8 cellular contexts compared by ENCODE assay signal in the genomic region with DNA sequence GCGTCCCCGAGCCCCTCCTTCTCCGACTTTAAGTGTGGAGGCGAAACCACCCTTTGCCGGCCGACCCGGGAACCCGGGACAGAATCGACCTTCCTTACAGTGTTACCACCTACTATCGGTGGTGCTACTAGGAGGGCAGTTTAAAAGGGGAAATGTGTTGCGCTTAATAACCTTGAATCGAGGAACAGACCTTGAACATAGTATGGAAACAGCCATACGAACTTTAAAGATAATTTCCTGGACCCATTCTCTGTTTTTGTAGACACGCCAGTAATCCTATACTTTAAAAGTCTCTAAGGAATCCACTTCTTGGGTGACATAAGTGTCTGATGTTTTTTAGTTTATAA. TPM values are rescaled to one million over a fixed set of nuclear protein-coding genes. Genes with fewer than 3 reads are reported as not detected.
DNase-seq lines count a peak whose midpoint lies in the region; ATAC-seq and TF ChIP-seq lines count a peak whose summit lies in the region.

No MANE protein-coding gene starts in this region.

- ATAC-seq in T-cell (replicated peaks in 1 of 4) = no peak
- ATAC-seq in psoas muscle = no peak
- ATAC-seq in HG03442 (IDR thresholded peaks at IDR 0.05; ENCODE audit: unreplicated experiment) = no peak

- peaks cover 13% of the 10 kb centered on the region for H3K36me3 Mint-ChIP-seq in T-cell

- no peaks in the 10 kb centered on the region for H3K9me3 ChIP-seq in psoas muscle

- H3K4me1 ChIP-seq in psoas muscle = peaks cover 27% of the 10 kb centered on the region

- no peak for DNase-seq in T-cell
- no peak for DNase-seq in fibroblast of mammary gland (ENCODE audit: low read depth)
- no peak for DNase-seq in psoas muscle
- DNase-seq in stimulated activated CD4-positive, alpha-beta T cell treated with anti-CD3 and anti-CD28 coated beads, Interleukin-2, amount 100 ng/mL, for 48 hours = no peak
- no peak for DNase-seq in posterior cingulate gyrus
- DNase-seq in NCI-H2107 (lab: John Stamatoyannopoulos, UW) = no peak

- peak overlapping the region; percentile 84 for H3K4me3 ChIP-seq in GM08714 (ENCODE audit: low read length)
- H3K4me3 ChIP-seq in fibroblast of mammary gland (ENCODE audit: control insufficient read depth, low read depth, low read length) = peak overlapping the region; percentile 83
- H3K4me3 ChIP-seq in psoas muscle = peak overlapping the region; percentile 96

- no peaks in the 10 kb centered on the region for H3K9me3 Mint-ChIP-seq in T-cell

- intact Hi-C loops in psoas muscle (cut with DNase I) = loop anchor here in 1 of 2 donors (5.0 kb wide), 1 partner anchor 96 kb away; no protein-coding TSS in a partner anchor
- intact Hi-C loops in posterior cingulate gyrus (cut with DNase I) = loop anchor here (2.0 to 10.0 kb wide), 2 partner anchors 62 to 98 kb away; partner anchors contain the start of gene CDKN2AIP

- CTCF ChIA-PET in T-cell (lab: Charles Lee) = no interaction called here

- H3K27ac ChIP-seq in psoas muscle = peak overlapping the region; percentile 97

- H3K27me3 Mint-ChIP-seq in T-cell = no peaks in the 10 kb centered on the region

- H3K4me1 Mint-ChIP-seq in T-cell = peaks cover 29 to 41% (median 38%) of the 10 kb centered on the region in 3 donors

- peak overlapping the region; percentile 96 for H3K4me3 Mint-ChIP-seq in T-cell

- 0 to 2% (median 1%) methylated on average over 14 of the region's 14 CpGs for WGBS in psoas muscle, 3 donors

- H3K36me3 ChIP-seq in psoas muscle (ENCODE audit: insufficient read depth in 1 of 2, low read depth in 1 of 2) = peaks cover 4 to 13% of the 10 kb centered on the region in 2 donors

- H3K27me3 ChIP-seq in psoas muscle (ENCODE audit: insufficient read depth in 3 of 3, low read length in 2 of 3) = no peaks in the 10 kb centered on the region

- TF ChIP-seq CTCF in fibroblast of mammary gland (conservative IDR thresholded peaks at IDR 0.05; ENCODE audit: control insufficient read depth, insufficient read depth, low read depth, low read length) (no peak), psoas muscle (IDR thresholded peaks at IDR 0.05) (no peak)

- peak overlapping the region; percentile 96 to 99 for H3K27ac Mint-ChIP-seq in T-cell

- POLR2A ChIA-PET in T-cell (lab: Charles Lee) = no interaction called here

RNA-seq across cellular contexts. Expression of gene ING2, which starts 1.5 kb away (rescaled TPM):
- total RNA-seq in T-cell (10 to 100 TPM in 2 of 5 donors, 1 to 10 TPM in 3; 5.0 to 14.0 (median 7.6) TPM), psoas muscle (10 to 100 TPM in 1 of 4 donors, 1 to 10 TPM in 3; 6.3 to 21.7 (median 8.3) TPM)
- 10 to 100 TPM; 13.6 to 35.1 (median 28.0) TPM for polyA plus RNA-seq in psoas muscle
